Comparison of ENCODE assay signal across 1 cellular context in the genomic region with DNA sequence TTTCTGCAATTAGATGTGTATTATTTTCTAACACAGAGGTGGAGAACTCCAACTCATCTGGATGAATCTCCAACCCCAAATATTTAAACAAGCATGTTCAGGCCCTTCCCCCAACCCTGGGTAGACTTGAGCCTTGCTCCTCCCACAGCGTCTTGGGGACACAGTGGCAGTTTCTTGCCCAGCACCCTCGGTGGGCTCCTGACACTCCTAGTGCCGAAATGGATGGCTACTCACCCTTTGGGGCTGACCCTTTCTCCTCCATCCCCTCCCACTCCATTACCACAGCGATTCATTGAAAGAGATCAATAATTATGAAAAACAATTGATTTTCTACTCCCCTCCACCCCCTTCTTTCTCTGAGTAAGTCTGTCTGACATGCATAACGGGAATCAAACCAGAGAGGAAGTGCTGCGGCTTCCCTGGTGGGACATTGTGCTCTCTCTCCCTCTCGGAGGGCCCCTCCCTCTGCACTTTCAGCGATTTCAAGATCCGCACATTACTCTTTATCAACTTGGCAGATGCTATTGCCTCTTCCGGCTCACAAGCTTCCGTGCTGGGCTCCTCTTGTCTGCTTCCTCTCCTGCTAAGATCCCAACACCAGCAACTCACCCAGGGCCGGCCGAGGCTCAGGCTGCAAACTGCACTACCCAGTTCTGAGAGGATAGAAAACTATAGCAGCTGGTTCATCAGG.
TF ChIP-seq lines count a peak whose summit lies in the region.

No MANE protein-coding gene starts in this region.

TF ChIP-seq in HepG2, 621 proteins besides CTCF, POLR2A, EP300 and RAD21 (continued from another document):
- no peak for TF ChIP-seq ZSCAN5A (CRISPR knock-in tag; IDR thresholded peaks at IDR 0.05; ENCODE audit: borderline replicate concordance)
- TF ChIP-seq MEIS2 (CRISPR knock-in tag; IDR thresholded peaks at IDR 0.05), result no peak
- no peak for TF ChIP-seq ARNT2 (CRISPR knock-in tag; IDR thresholded peaks at IDR 0.05; ENCODE audit: low read depth)
- no peak for TF ChIP-seq KDM1A (CRISPR knock-in tag; IDR thresholded peaks at IDR 0.05)
- TF ChIP-seq, protein P1, sequence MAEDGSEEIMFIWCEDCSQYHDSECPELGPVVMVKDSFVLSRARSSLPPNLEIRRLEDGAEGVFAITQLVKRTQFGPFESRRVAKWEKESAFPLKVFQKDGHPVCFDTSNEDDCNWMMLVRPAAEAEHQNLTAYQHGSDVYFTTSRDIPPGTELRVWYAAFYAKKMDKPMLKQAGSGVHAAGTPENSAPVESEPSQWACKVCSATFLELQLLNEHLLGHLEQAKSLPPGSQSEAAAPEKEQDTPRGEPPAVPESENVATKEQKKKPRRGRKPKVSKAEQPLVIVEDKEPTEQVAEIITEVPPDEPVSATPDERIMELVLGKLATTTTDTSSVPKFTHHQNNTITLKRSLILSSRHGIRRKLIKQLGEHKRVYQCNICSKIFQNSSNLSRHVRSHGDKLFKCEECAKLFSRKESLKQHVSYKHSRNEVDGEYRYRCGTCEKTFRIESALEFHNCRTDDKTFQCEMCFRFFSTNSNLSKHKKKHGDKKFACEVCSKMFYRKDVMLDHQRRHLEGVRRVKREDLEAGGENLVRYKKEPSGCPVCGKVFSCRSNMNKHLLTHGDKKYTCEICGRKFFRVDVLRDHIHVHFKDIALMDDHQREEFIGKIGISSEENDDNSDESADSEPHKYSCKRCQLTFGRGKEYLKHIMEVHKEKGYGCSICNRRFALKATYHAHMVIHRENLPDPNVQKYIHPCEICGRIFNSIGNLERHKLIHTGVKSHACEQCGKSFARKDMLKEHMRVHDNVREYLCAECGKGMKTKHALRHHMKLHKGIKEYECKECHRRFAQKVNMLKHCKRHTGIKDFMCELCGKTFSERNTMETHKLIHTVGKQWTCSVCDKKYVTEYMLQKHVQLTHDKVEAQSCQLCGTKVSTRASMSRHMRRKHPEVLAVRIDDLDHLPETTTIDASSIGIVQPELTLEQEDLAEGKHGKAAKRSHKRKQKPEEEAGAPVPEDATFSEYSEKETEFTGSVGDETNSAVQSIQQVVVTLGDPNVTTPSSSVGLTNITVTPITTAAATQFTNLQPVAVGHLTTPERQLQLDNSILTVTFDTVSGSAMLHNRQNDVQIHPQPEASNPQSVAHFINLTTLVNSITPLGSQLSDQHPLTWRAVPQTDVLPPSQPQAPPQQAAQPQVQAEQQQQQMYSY (CRISPR knock-in tag; IDR thresholded peaks at IDR 0.05), result no peak
- no peak for TF ChIP-seq CHCHD3 (CRISPR knock-in tag; IDR thresholded peaks at IDR 0.05)
- no peak for TF ChIP-seq YEATS2 (CRISPR knock-in tag; IDR thresholded peaks at IDR 0.05; ENCODE audit: borderline replicate concordance)
- no peak for TF ChIP-seq ZNF142 (CRISPR knock-in tag; IDR thresholded peaks at IDR 0.05)
- TF ChIP-seq XRCC5 (optimal IDR thresholded peaks at IDR 0.05; ENCODE audit: low read length), result no peak
- no peak for TF ChIP-seq ZFP36L2 (CRISPR knock-in tag; IDR thresholded peaks at IDR 0.05)
- no peak for TF ChIP-seq CAMTA2 (CRISPR knock-in tag; IDR thresholded peaks at IDR 0.05; ENCODE audit: borderline replicate concordance)
- no peak for TF ChIP-seq ZNF543 (CRISPR knock-in tag; IDR thresholded peaks at IDR 0.05)
- no peak for TF ChIP-seq ZNF33A (CRISPR knock-in tag; IDR thresholded peaks at IDR 0.05; ENCODE audit: borderline replicate concordance)
